In the genomic region with DNA sequence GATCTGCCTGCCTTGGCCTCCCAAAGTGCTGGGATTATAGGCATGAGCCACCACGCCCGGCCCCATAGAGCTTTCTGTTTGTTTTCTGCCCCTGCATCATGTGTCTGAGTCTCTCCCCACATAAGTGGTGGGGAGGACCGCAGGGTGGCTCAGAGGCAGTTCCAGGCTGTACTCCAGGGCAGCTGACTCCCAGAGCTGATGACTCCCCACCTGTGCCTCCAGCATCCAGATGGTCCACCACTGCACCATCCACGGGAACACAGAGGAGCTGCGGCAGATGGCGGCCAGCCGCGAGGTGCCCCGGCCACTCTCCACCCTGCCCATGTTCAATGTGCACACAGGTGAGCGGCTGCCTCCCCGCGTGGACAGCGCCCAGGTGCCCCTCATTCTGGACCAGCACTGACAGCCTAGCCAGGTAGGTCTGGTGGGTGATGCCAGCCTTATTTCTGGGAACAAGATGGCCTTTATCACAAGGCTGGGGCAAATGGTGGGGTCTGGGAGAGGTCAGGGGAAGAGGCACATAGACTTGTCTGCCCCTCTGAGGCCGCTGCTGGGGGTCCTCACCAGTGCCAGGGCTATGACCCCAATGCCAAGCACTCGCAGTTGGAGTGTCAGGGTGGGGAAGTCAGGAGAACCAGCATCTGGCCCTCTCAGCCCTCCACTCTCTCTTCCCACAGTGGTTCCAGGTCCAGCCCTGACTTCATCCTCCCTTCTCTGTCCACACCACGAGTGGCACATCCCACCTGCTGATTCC, we compare ENCODE assay signal across 18 cellular contexts. TPM values are rescaled to one million over a fixed set of nuclear protein-coding genes. Genes with fewer than 3 reads are reported as not detected.
A peak's percentile ranks its signal among the peaks of the same experiment; 100 is the strongest.
DNase-seq lines count a peak whose midpoint lies in the region; ATAC-seq and TF ChIP-seq lines count a peak whose summit lies in the region.
"Had no signal": no experiment of that assay in that cellular context is flagged by ENCODE, and none has a peak within 500 bp of the region (broad histone marks: within the 10 kb centered on the region; RNA-seq: fewer than 3 reads in every experiment).

No MANE protein-coding gene starts in this region.

- H3K4me3 ChIP-seq in esophagus squamous epithelium (no peak overlapping the region), osteoblast (ENCODE audit: insufficient read depth, low read length) (no peak overlapping the region), aorta (ENCODE audit: low read length in 2 of 2) (no peak overlapping the region)
- H3K4me3 ChIP-seq: PC-9 had no signal

- intact Hi-C loops in Right ventricle myocardium inferior (cut with DNase I): no loop called here
- intact Hi-C loops in cardiac septum (cut with DNase I): no loop called here
- intact Hi-C loops in esophagus squamous epithelium (cut with DNase I): no loop called here
- intact Hi-C loops in aorta (cut with DNase I): no loop called here

- TF ChIP-seq CTCF in esophagus squamous epithelium (IDR thresholded peaks at IDR 0.05) (no peak), osteoblast (IDR thresholded peaks at IDR 0.05; ENCODE audit: extremely low read depth, low read depth, low read length) (no peak)

- H3K4me1 ChIP-seq in esophagus squamous epithelium (peaks cover 21 to 52% (median 25%) of the 10 kb centered on the region in 3 donors), osteoblast (ENCODE audit: insufficient read depth, low read length) (peaks cover 48% of the 10 kb centered on the region), aorta (ENCODE audit: control insufficient read depth in 1 of 2, insufficient read depth in 2 of 2, low read length in 2 of 2) (peaks cover 0 to 3% of the 10 kb centered on the region in 2 donors)

- H3K9me3 ChIP-seq in esophagus squamous epithelium (no peaks in the 10 kb centered on the region), osteoblast (ENCODE audit: low read depth, low read length) (no peaks in the 10 kb centered on the region), aorta (ENCODE audit: control insufficient read depth, low read length) (no peaks in the 10 kb centered on the region)

- H3K79me2 ChIP-seq in osteoblast (ENCODE audit: insufficient read depth, low read length): no peaks in the 10 kb centered on the region

- H4K20me1 ChIP-seq in osteoblast (ENCODE audit: insufficient read depth, low read length): no peaks in the 10 kb centered on the region

- peak overlapping the region in 3 of 4 donors; percentile 11 to 69 (median 19) for H3K27ac ChIP-seq in esophagus squamous epithelium
- peak overlapping the region; percentile 97 for H3K27ac ChIP-seq in osteoblast (ENCODE audit: low read depth, low read length)
- peak overlapping the region; percentile 24 to 91 for H3K27ac ChIP-seq in aorta (ENCODE audit: low read depth in 1 of 2, low read length in 2 of 2)
- H3K27ac ChIP-seq: PC-9 had no signal

- H3K27me3 ChIP-seq in esophagus squamous epithelium (no peaks in the 10 kb centered on the region), osteoblast (ENCODE audit: insufficient read depth, low read length) (no peaks in the 10 kb centered on the region), aorta (ENCODE audit: control insufficient read depth in 1 of 2, insufficient read depth in 2 of 2, low read length in 1 of 2) (no peaks in the 10 kb centered on the region)

- DNase-seq in Right ventricle myocardium inferior (ENCODE audit: missing footprints): peak; percentile 41
- DNase-seq in cardiac septum (ENCODE audit: low spot score): no peak
- DNase-seq in esophagus squamous epithelium (lab: John Stamatoyannopoulos, UW): no peak
- DNase-seq in osteoblast (ENCODE audit: insufficient read length, low spot score, missing footprints): peak; percentile 66
- DNase-seq in aorta: peak; percentile 50 to 67
- DNase-seq in iPS-NIHi11 (ENCODE audit: low spot score): no peak
- DNase-seq: activated effector memory CD4-positive, alpha-beta T cell treated with anti-CD3 and anti-CD28 coated beads, Interleukin-2, amount 50 U/mL, for 16 hours; CD8-positive, alpha-beta T cell; GDM1; Kasumi-1; NCI-H1694 treated with DMSO at 0.1 percent for 48 hours; NCI-H526; PC-9 had no signal

- H3K36me3 ChIP-seq in esophagus squamous epithelium (no peaks in the 10 kb centered on the region), osteoblast (ENCODE audit: insufficient read depth, low read length) (peaks cover 13% of the 10 kb centered on the region), aorta (ENCODE audit: control insufficient read depth in 1 of 2, insufficient read depth in 2 of 2, low read length in 1 of 2) (no peaks in the 10 kb centered on the region)

- no peak overlapping the region for H3K4me2 ChIP-seq in osteoblast (ENCODE audit: insufficient read depth, low read length)
- H3K4me2 ChIP-seq: PC-9 had no signal

- no peak overlapping the region for H2AFZ ChIP-seq in osteoblast (ENCODE audit: low read length)
- H2AFZ ChIP-seq: PC-9 had no signal

- ATAC-seq in Right ventricle myocardium inferior: no peak
- no peak for ATAC-seq in aorta (ENCODE audit: low FRiP score)
- ATAC-seq in HG02884 (IDR thresholded peaks at IDR 0.05; ENCODE audit: unreplicated experiment): no peak
- ATAC-seq in GM19455 (IDR thresholded peaks at IDR 0.05; ENCODE audit: unreplicated experiment): no peak
- ATAC-seq: CD8-positive, alpha-beta T cell; SK-N-SH treated with all-trans-retinoic acid at 6 μM for 48 hours had no signal

- no peak for TF ChIP-seq POLR2A in esophagus squamous epithelium (IDR thresholded peaks at IDR 0.05)

- 61 to 77% methylated on average over 4 to 10 of the region's 16 CpGs for WGBS in esophagus squamous epithelium, 2 donors
- WGBS in aorta, 2 donors: 89 to 91% methylated on average over 16 of the region's 16 CpGs

RNA-seq across cellular contexts. Expression of gene SGCA, which starts 9.4 kb away (rescaled TPM):
- total RNA-seq in Right ventricle myocardium inferior (151 TPM), cardiac septum (159 TPM), esophagus squamous epithelium (10 to 100 TPM in 1 of 4 donors, 1 to 10 TPM in 3; 1.9 to 15.1 (median 6.9) TPM), osteoblast (0.29 TPM in 1 of 2 replicates, not detected in the other), aorta (10 to 100 TPM; 91.8 to 92.7 TPM)
- 100 to 1,000 TPM in 1 of 2 donors, 10 to 100 TPM in 1; 86.4 to 198 TPM for polyA plus RNA-seq in aorta
- total RNA-seq: A673, dermis microvascular lymphatic vessel endothelial cell, PC-9 had no signal

RNA-seq across cellular contexts. Expression of gene PPP1R9B, which starts 24.7 kb away (rescaled TPM):
- total RNA-seq in Right ventricle myocardium inferior: 38.4 TPM
- 46.1 TPM for total RNA-seq in cardiac septum
- 10 to 100 TPM; 24.9 to 35.9 (median 28.2) TPM for total RNA-seq in esophagus squamous epithelium
- 44.2 and 48.9 TPM in 2 replicates for total RNA-seq in osteoblast
- 10 to 100 TPM; 64.4 to 99.0 TPM for total RNA-seq in aorta
- 10 to 100 TPM; 20.3 to 26.1 TPM for polyA plus RNA-seq in aorta

RNA-seq across cellular contexts. Expression of gene COL1A1, which starts 26.2 kb away (rescaled TPM):
- total RNA-seq in Right ventricle myocardium inferior (28.2 TPM), cardiac septum (142 TPM), esophagus squamous epithelium (10 to 100 TPM; 12.4 to 20.8 (median 19.7) TPM), osteoblast (6,718 and 8,987 TPM in 2 replicates), aorta (100 to 1,000 TPM; 400 to 948 TPM)
- polyA plus RNA-seq in aorta: 100 to 1,000 TPM in 1 of 2 donors, 10 to 100 TPM in 1; 70.2 to 391 TPM

RNA-seq across cellular contexts. Expression of gene SAMD14, which starts 45.3 kb away (rescaled TPM):
- total RNA-seq in Right ventricle myocardium inferior (1.7 TPM), cardiac septum (4.4 TPM), esophagus squamous epithelium (under 1 TPM in 1 of 4 donors, not detected in 3; 0.57 TPM), osteoblast (2.5 and 2.7 TPM in 2 replicates), aorta (10 to 100 TPM in 1 of 2 donors, 1 to 10 TPM in 1; 9.3 to 12.6 TPM)
- 1 to 10 TPM; 2.5 to 3.8 TPM for polyA plus RNA-seq in aorta

Comparison
In these comparisons a context has a peak if more than half of its experiments do, and no peak if none do; other contexts are left out.
1. DNase-seq: peak in Right ventricle myocardium inferior (single experiment), osteoblast (single experiment) and aorta (2 of 2); none in cardiac septum (single experiment), esophagus squamous epithelium (single experiment) and iPS-NIHi11 (single experiment).
2. H3K27ac ChIP-seq: peak in every context shown above with its lines; median percentile 97 in osteoblast; 58 in aorta; 19 in esophagus squamous epithelium.